Comparison of ENCODE assay signal across 8 cellular contexts in the genomic region with DNA sequence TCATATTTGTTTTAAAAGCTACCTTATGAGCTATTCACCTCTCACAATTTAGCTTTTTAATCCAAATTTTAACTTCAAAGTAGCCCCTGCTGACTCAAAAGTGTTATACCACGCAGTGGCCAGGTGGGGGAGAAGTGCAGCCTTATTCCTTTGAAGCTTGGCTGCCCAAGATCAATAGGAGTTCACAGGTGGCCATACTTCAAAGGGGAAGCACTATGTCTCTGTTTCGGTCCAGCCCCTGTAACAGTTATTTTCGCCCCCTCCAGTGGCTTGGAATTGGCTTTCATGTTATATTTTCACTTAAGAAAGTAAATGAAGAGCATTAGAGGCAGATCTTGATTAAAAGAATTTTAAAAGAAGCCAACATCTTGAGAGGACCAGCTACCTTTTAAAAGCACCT.
DNase-seq lines count a peak whose midpoint lies in the region; ATAC-seq and TF ChIP-seq lines count a peak whose summit lies in the region.

No MANE protein-coding gene starts in this region.

- H3K36me3 ChIP-seq in upper lobe of left lung, result no peaks in the 10 kb centered on the region

- H3K4me1 Mint-ChIP-seq in glutamatergic neuron (ENCODE audit: low read depth, unreplicated experiment), result no peaks in the 10 kb centered on the region

- no peaks in the 10 kb centered on the region for H3K27me3 Mint-ChIP-seq in glutamatergic neuron (ENCODE audit: unreplicated experiment)

- H3K27ac Mint-ChIP-seq in glutamatergic neuron (ENCODE audit: unreplicated experiment), result no peak overlapping the region

- peak; percentile 84 for TF ChIP-seq CTCF in 22Rv1 (IDR thresholded peaks at IDR 0.05)
- peak; percentile 79 for TF ChIP-seq CTCF in glutamatergic neuron (IDR thresholded peaks at IDR 0.05; ENCODE audit: partially characterized antibody, unreplicated experiment)
- TF ChIP-seq CTCF in upper lobe of left lung (IDR thresholded peaks at IDR 0.05), result peak in 4 of 6 experiments; percentile 21 to 43 (median 34)

- WGBS in upper lobe of left lung, 2 donors, result 6 to 11% methylated on average over 3 of the region's 3 CpGs

- H3K9me3 ChIP-seq in upper lobe of left lung, result no peaks in the 10 kb centered on the region

- no peak overlapping the region for H3K4me3 Mint-ChIP-seq in glutamatergic neuron (ENCODE audit: unreplicated experiment)

- H3K4me1 ChIP-seq in upper lobe of left lung, result no peaks in the 10 kb centered on the region

- no peaks in the 10 kb centered on the region for H3K9me3 Mint-ChIP-seq in glutamatergic neuron (ENCODE audit: unreplicated experiment)

- no peaks in the 10 kb centered on the region for H3K27me3 ChIP-seq in upper lobe of left lung

- DNase-seq in NAMALWA (ENCODE audit: low spot score) (peak; percentile 89), SKM-1 treated with dmso at 0.1 percent for 144 hours (lab: John Stamatoyannopoulos, UW; ENCODE audit: unreplicated experiment) (peak; percentile 51), glutamatergic neuron (peak; percentile 67), upper lobe of left lung (no peak), ureter (ENCODE audit: low spot score) (no peak)

- ATAC-seq in GM18499 (IDR thresholded peaks at IDR 0.05; ENCODE audit: insufficient read depth, unreplicated experiment) (peak; percentile 96), HG02759 (IDR thresholded peaks at IDR 0.05; ENCODE audit: unreplicated experiment) (peak; percentile 100), upper lobe of left lung (ENCODE audit: low FRiP score in 2 of 2) (peak in 1 of 2 donors; percentile 49)

- TF ChIP-seq EP300 in upper lobe of left lung (IDR thresholded peaks at IDR 0.05), result no peak

- no peak for TF ChIP-seq POLR2A in upper lobe of left lung (IDR thresholded peaks at IDR 0.05)

- H3K36me3 Mint-ChIP-seq in glutamatergic neuron (ENCODE audit: unreplicated experiment), result no peaks in the 10 kb centered on the region

- H3K27ac ChIP-seq in 22Rv1, result no peak overlapping the region
- no peak overlapping the region for H3K27ac ChIP-seq in upper lobe of left lung

- no peak overlapping the region for H3K4me3 ChIP-seq in upper lobe of left lung

Comparison
In these comparisons a context has a peak if more than half of its experiments do, and no peak if none do; other contexts are left out.
1. DNase-seq: peak in NAMALWA (single experiment), SKM-1 treated with dmso at 0.1 percent for 144 hours (single experiment) and glutamatergic neuron (single experiment); none in upper lobe of left lung (0 of 2) and ureter (single experiment).
2. Peak in every context shown above with its lines, with median percentiles within 50 percentile points of each other: CTCF ChIP-seq.